ENCODE assay signal across 7 cellular contexts in the genomic region with DNA sequence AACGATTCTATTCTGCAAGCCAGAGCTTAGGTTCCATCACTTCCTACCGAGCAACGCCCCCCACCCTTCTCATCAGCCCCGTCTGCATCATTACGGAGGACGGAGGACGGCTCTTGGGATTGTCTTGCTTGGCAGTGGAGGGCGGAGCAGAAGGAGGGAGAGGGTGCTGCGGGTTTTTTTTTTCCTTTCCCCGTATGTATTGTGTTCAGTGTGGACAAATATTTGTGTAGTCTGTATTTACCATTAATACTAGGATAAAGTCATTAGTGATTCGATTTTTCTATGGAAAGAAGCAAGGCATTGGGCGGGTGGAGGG.
A peak's percentile ranks its signal among the peaks of the same experiment; 100 is the strongest.
DNase-seq lines count a peak whose midpoint lies in the region; ATAC-seq and TF ChIP-seq lines count a peak whose summit lies in the region.

No MANE protein-coding gene starts in this region.

- H3K27ac ChIP-seq in esophagus muscularis mucosa (replicated peaks in 1 of 4): peak overlapping the region; percentile 26 to 65 (median 42)

- ATAC-seq in GM19463 (IDR thresholded peaks at IDR 0.05; ENCODE audit: unreplicated experiment): peak; percentile 8
- ATAC-seq in stimulated activated effector memory CD8-positive, alpha-beta T cell treated with anti-CD3 and anti-CD28 coated beads, Interleukin-12 subunit alpha, Interleukin-12 subunit beta, amount 100 ng/mL, for 72 hours: no peak

- DNase-seq in esophagus muscularis mucosa (ENCODE audit: extremely low spot score) (no peak), KBM-7 (no peak), RKO (ENCODE audit: low spot score) (no peak), SHP77 treated with DMSO at 0.1 percent for 48 hours (lab: John Stamatoyannopoulos, UW) (no peak)
- no peak for DNase-seq in stimulated activated effector memory CD8-positive, alpha-beta T cell treated with anti-CD3 and anti-CD28 coated beads, Interleukin-12 subunit alpha, Interleukin-12 subunit beta, amount 100 ng/mL, for 72 hours (ENCODE audit: low spot score in 2 of 2)

- H3K27me3 ChIP-seq in esophagus muscularis mucosa: no peaks in the 10 kb centered on the region

- peak overlapping the region; percentile 56 to 87 (median 80) for H3K27ac Mint-ChIP-seq in IgD-negative memory B cell
- H3K27ac Mint-ChIP-seq in stimulated activated effector memory CD8-positive, alpha-beta T cell treated with anti-CD3 and anti-CD28 coated beads, Interleukin-12 subunit alpha, Interleukin-12 subunit beta, amount 100 ng/mL, for 72 hours: peak overlapping the region; percentile 77

- H3K4me3 ChIP-seq in esophagus muscularis mucosa: peak overlapping the region in 1 of 4 donors; percentile 5

- H3K4me3 Mint-ChIP-seq in IgD-negative memory B cell: peak overlapping the region; percentile 34 to 91 (median 82)
- H3K4me3 Mint-ChIP-seq in stimulated activated effector memory CD8-positive, alpha-beta T cell treated with anti-CD3 and anti-CD28 coated beads, Interleukin-12 subunit alpha, Interleukin-12 subunit beta, amount 100 ng/mL, for 72 hours: peak overlapping the region; percentile 45

- H3K27me3 Mint-ChIP-seq in IgD-negative memory B cell: no peaks in the 10 kb centered on the region

- H3K36me3 Mint-ChIP-seq in IgD-negative memory B cell: no peaks in the 10 kb centered on the region
- peaks cover 32% of the 10 kb centered on the region for H3K36me3 Mint-ChIP-seq in stimulated activated effector memory CD8-positive, alpha-beta T cell treated with anti-CD3 and anti-CD28 coated beads, Interleukin-12 subunit alpha, Interleukin-12 subunit beta, amount 100 ng/mL, for 72 hours

- H3K4me1 ChIP-seq in esophagus muscularis mucosa: peaks cover 28 to 63% (median 50%) of the 10 kb centered on the region in 4 donors

- H3K4me1 Mint-ChIP-seq in IgD-negative memory B cell: peaks cover 37 to 51% (median 45%) of the 10 kb centered on the region in 3 donors
- peaks cover 56% of the 10 kb centered on the region for H3K4me1 Mint-ChIP-seq in stimulated activated effector memory CD8-positive, alpha-beta T cell treated with anti-CD3 and anti-CD28 coated beads, Interleukin-12 subunit alpha, Interleukin-12 subunit beta, amount 100 ng/mL, for 72 hours

- no peaks in the 10 kb centered on the region for H3K9me3 ChIP-seq in esophagus muscularis mucosa

- TF ChIP-seq CTCF in esophagus muscularis mucosa (IDR thresholded peaks at IDR 0.05): no peak

- no peak for TF ChIP-seq POLR2A in esophagus muscularis mucosa (IDR thresholded peaks at IDR 0.05; ENCODE audit: low read depth)

- no peak for TF ChIP-seq EP300 in esophagus muscularis mucosa (IDR thresholded peaks at IDR 0.05)

- intact Hi-C loops in esophagus muscularis mucosa (cut with DNase I): loop anchor here (5.0 kb wide), 1 partner anchor 129 kb away; a partner anchor contains a TSS

- in situ Hi-C loops in KBM-7 (cut with MboI; ENCODE audit: low pct_unique_long_range_greater_than_20kb, low sequenced_read_pairs): loop anchor here (25.0 kb wide), 1 partner anchor 364 kb away; no protein-coding TSS in a partner anchor

- 68% methylated on average over 12 of the region's 12 CpGs for WGBS in esophagus muscularis mucosa

- H3K36me3 ChIP-seq in esophagus muscularis mucosa: peaks cover 0 to 6% (median 3%) of the 10 kb centered on the region in 4 donors

- H3K9me3 Mint-ChIP-seq in IgD-negative memory B cell: no peaks in the 10 kb centered on the region
- H3K9me3 Mint-ChIP-seq in stimulated activated effector memory CD8-positive, alpha-beta T cell treated with anti-CD3 and anti-CD28 coated beads, Interleukin-12 subunit alpha, Interleukin-12 subunit beta, amount 100 ng/mL, for 72 hours: no peaks in the 10 kb centered on the region
